In the genomic region with DNA sequence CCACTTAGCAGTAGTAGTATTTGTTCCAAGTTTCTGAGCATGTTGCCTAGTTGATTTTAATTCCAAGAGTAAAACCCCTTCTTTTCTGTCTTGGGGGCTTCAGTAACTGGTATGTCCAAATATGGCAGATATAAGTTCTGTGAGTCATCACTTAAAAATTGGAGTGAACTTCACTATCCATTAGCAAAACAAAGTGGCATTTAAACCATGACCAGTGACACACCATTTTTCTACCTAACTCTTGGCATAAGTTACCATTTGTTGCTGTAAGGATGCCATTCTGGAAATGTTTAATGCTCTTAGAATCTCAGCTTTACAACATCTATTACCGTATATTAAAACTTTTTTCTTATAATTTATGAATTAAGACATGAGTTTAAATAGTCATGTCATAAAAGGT, we compare ENCODE assay signal across 15 cellular contexts.
A peak's percentile ranks its signal among the peaks of the same experiment; 100 is the strongest.
DNase-seq lines count a peak whose midpoint lies in the region; ATAC-seq and TF ChIP-seq lines count a peak whose summit lies in the region.
"Had no signal": no experiment of that assay in that cellular context is flagged by ENCODE, and none has a peak within 500 bp of the region (broad histone marks: within the 10 kb centered on the region; RNA-seq: fewer than 3 reads in every experiment).

No MANE protein-coding gene starts in this region.

- H3F3A ChIP-seq in GM23248 (ENCODE audit: insufficient read depth), result 0 out of 2 replicates have a peak, but pooled peaks cover 4% of the 10 kb centered on the region

- WGBS in GM23248 (ENCODE audit: low coverage in 1 of 2, low lambda C conversion rate in 2 of 2, missing lambda C conversion rate in 2 of 2), 2 experiments, result 63 to 71% methylated on average over 1 of the region's 1 CpG

- in situ Hi-C loops in GM23248 (cut with MboI), result no loop called here

- H3K9ac ChIP-seq in GM23248 (no peak overlapping the region), adipocyte (ENCODE audit: low read length) (peak overlapping the region; percentile 28), skeletal muscle satellite cell (ENCODE audit: low read depth, low read length) (peak overlapping the region; percentile 32)

- no peak for TF ChIP-seq CTCF in foreskin fibroblast (IDR thresholded peaks at IDR 0.05; ENCODE audit: low read depth, low read length)

- no peak overlapping the region for H2AFZ ChIP-seq in GM23248

- ATAC-seq in HG03520 (IDR thresholded peaks at IDR 0.05; ENCODE audit: unreplicated experiment), result no peak
- ATAC-seq in GM18502 (IDR thresholded peaks at IDR 0.05; ENCODE audit: poor library complexity, unreplicated experiment), result no peak
- ATAC-seq: stimulated activated memory B cell treated with anti-CD40 and anti-IgM and Interleukin-4, amounts not matched to agents 10 μg/mL and 1 μg/mL and 100 μg/mL, for 72 hours had no signal

- peak overlapping the region; percentile 27 for H3K4me2 ChIP-seq in GM23248 (ENCODE audit: unreplicated experiment)
- no peak overlapping the region for H3K4me2 ChIP-seq in skeletal muscle satellite cell (ENCODE audit: low read length)

- H4K20me1 ChIP-seq in GM23248 (ENCODE audit: insufficient read depth), result no peaks in the 10 kb centered on the region

- H3K36me3 ChIP-seq in GM23248 (ENCODE audit: low read depth) (peaks cover 14% of the 10 kb centered on the region), adipocyte (ENCODE audit: control insufficient read depth, insufficient read depth, low read length, severe bottlenecking) (peaks cover 76% of the 10 kb centered on the region), skeletal muscle satellite cell (ENCODE audit: insufficient read depth, low read length) (peaks cover 83% of the 10 kb centered on the region)
- H3K36me3 ChIP-seq: neutrophil had no signal

- DNase-seq in GM23248 (peak; percentile 53), adipocyte (ENCODE audit: low read depth) (peak; percentile 61), foreskin fibroblast (peak; percentile 27), C1 segment of cervical spinal cord (lab: John Stamatoyannopoulos, UW) (no peak), NCI-H128 (lab: John Stamatoyannopoulos, UW; ENCODE audit: unreplicated experiment) (no peak)
- DNase-seq: anterior cingulate cortex, COR-L47, kidney, NCI-H1417 treated with DMSO at 0.1 percent for 48 hours, NCI-H526 had no signal

- peak overlapping the region; percentile 16 for H3K27ac ChIP-seq in GM23248
- H3K27ac ChIP-seq: neutrophil had no signal

- H3K27me3 ChIP-seq in GM23248 (replicated peaks; ENCODE audit: insufficient read depth), result no peaks in the 10 kb centered on the region
- no peaks in the 10 kb centered on the region for H3K27me3 ChIP-seq in adipocyte (replicated peaks; ENCODE audit: control insufficient read depth, insufficient read depth, low read length)
- no peaks in the 10 kb centered on the region for H3K27me3 ChIP-seq in skeletal muscle satellite cell (ENCODE audit: control insufficient read depth, insufficient read depth, low read length)
- H3K27me3 ChIP-seq: neutrophil had no signal

- H3K4me1 ChIP-seq in GM23248 (ENCODE audit: insufficient read depth), result peaks cover 21% of the 10 kb centered on the region
- peaks cover 21% of the 10 kb centered on the region for H3K4me1 ChIP-seq in adipocyte (ENCODE audit: control insufficient read depth, insufficient read depth, low read length)
- H3K4me1 ChIP-seq in skeletal muscle satellite cell (ENCODE audit: control insufficient read depth, insufficient read depth, low read length), result peaks cover 23% of the 10 kb centered on the region

- no peak overlapping the region for H3K4me3 ChIP-seq in GM23248
- H3K4me3 ChIP-seq in adipocyte (ENCODE audit: low read length), result no peak overlapping the region
- no peak overlapping the region for H3K4me3 ChIP-seq in foreskin fibroblast (ENCODE audit: low read depth in 1 of 2, low read length in 2 of 2)
- no peak overlapping the region for H3K4me3 ChIP-seq in skeletal muscle satellite cell (ENCODE audit: low read length)

- no peaks in the 10 kb centered on the region for H3K79me2 ChIP-seq in GM23248 (ENCODE audit: insufficient read depth)

- no peaks in the 10 kb centered on the region for H3K9me2 ChIP-seq in GM23248 (ENCODE audit: insufficient read depth)

- no peaks in the 10 kb centered on the region for H3K9me3 ChIP-seq in GM23248 (ENCODE audit: low read depth)
- no peaks in the 10 kb centered on the region for H3K9me3 ChIP-seq in adipocyte (ENCODE audit: control insufficient read depth, low read length)
- no peaks in the 10 kb centered on the region for H3K9me3 ChIP-seq in skeletal muscle satellite cell (replicated peaks; ENCODE audit: low read length)
- H3K9me3 ChIP-seq: neutrophil had no signal

Comparison
In these comparisons a context has a peak if more than half of its experiments do, and no peak if none do; other contexts are left out.
1. DNase-seq: peak in GM23248 (single experiment), adipocyte (single experiment) and foreskin fibroblast (2 of 2); none in C1 segment of cervical spinal cord (0 of 14) and NCI-H128 (single experiment).